ENCODE assay signal across 16 cellular contexts in genomic region chr12:121669525-121669908, GRCh38. TPM values are rescaled to one million over a fixed set of nuclear protein-coding genes. Genes with fewer than 3 reads are reported as not detected.
DNase-seq lines count a peak whose midpoint lies in the region; ATAC-seq and TF ChIP-seq lines count a peak whose summit lies in the region.
"Had no signal": no experiment of that assay in that cellular context is flagged by ENCODE, and none has a peak within 500 bp of the region (broad histone marks: within the 10 kb centered on the region; RNA-seq: fewer than 3 reads in every experiment).

Gene MORN3 (minus strand): TSS chr12:121669654. CDS start chr12:121669483, 171 bp downstream.

- H3K9me3 ChIP-seq in PC-3 (ENCODE audit: low read length) = no peaks in the 10 kb centered on the region
- H3K9me3 ChIP-seq in suprapubic skin = no peaks in the 10 kb centered on the region
- H3K9me3 ChIP-seq: spleen had no signal

- H3K27me3 ChIP-seq in PC-3 (ENCODE audit: low read length) = no peaks in the 10 kb centered on the region
- no peaks in the 10 kb centered on the region for H3K27me3 ChIP-seq in suprapubic skin
- H3K27me3 ChIP-seq: spleen had no signal

- no peaks in the 10 kb centered on the region for H4K20me1 ChIP-seq in PC-3 (ENCODE audit: low read length)

- TF ChIP-seq EP300 in suprapubic skin (IDR thresholded peaks at IDR 0.05) = no peak

- CTCF ChIA-PET in PC-3 (lab: Charles Lee) = interaction anchor here (0.6 to 1.8 kb wide), 2 partner anchors 117 to 1196 kb away, joined by 3 to 49 read pairs; no protein-coding TSS in a partner anchor

- no peaks in the 10 kb centered on the region for H3K9me3 Mint-ChIP-seq in activated naive CD4-positive, alpha-beta T cell treated with anti-CD3 and anti-CD28 coated beads, Interleukin-2, amount 50 U/mL, for 24 hours
- no peaks in the 10 kb centered on the region for H3K9me3 Mint-ChIP-seq in effector memory CD8-positive, alpha-beta T cell

- H3K4me2 ChIP-seq in PC-3 (ENCODE audit: low read length) = no peak within 1 kb of the TSS

- peaks cover 10% of the 10 kb centered on the region for H3K4me1 ChIP-seq in PC-3 (ENCODE audit: insufficient read depth, low read length)
- H3K4me1 ChIP-seq in suprapubic skin = peaks cover 35% of the 10 kb centered on the region

- no peaks in the 10 kb centered on the region for H3K27me3 Mint-ChIP-seq in activated naive CD4-positive, alpha-beta T cell treated with anti-CD3 and anti-CD28 coated beads, Interleukin-2, amount 50 U/mL, for 24 hours
- no peaks in the 10 kb centered on the region for H3K27me3 Mint-ChIP-seq in effector memory CD8-positive, alpha-beta T cell

- intact Hi-C loops in PC-3 (cut with micrococcal nuclease) = no loop called here

- no peak within 1 kb of the TSS for H3K9ac ChIP-seq in PC-3 (ENCODE audit: low read length)

- H3F3A ChIP-seq in PC-3 (ENCODE audit: low read length, unreplicated experiment) = no peaks in the 10 kb centered on the region

- peak within 1 kb of the TSS; percentile 88 for H3K27ac Mint-ChIP-seq in activated naive CD4-positive, alpha-beta T cell treated with anti-CD3 and anti-CD28 coated beads, Interleukin-2, amount 50 U/mL, for 24 hours
- H3K27ac Mint-ChIP-seq in effector memory CD8-positive, alpha-beta T cell = peak within 1 kb of the TSS; percentile 79 to 100

- WGBS in suprapubic skin = 78% methylated on average over 5 of the region's 5 CpGs

- no peak for TF ChIP-seq POLR2A in suprapubic skin (IDR thresholded peaks at IDR 0.05)

- H3K36me3 ChIP-seq in PC-3 (ENCODE audit: low read depth, low read length) (no peaks in the 10 kb centered on the region), suprapubic skin (no peaks in the 10 kb centered on the region)

- H2AFZ ChIP-seq in PC-3 (ENCODE audit: low read length) = no peak within 1 kb of the TSS

- peaks cover 58% of the 10 kb centered on the region for H3K4me1 Mint-ChIP-seq in activated naive CD4-positive, alpha-beta T cell treated with anti-CD3 and anti-CD28 coated beads, Interleukin-2, amount 50 U/mL, for 24 hours
- peaks cover 43 to 54% of the 10 kb centered on the region in 2 donors for H3K4me1 Mint-ChIP-seq in effector memory CD8-positive, alpha-beta T cell (ENCODE audit: low read depth in 2 of 2)

- no peaks in the 10 kb centered on the region for H3K36me3 Mint-ChIP-seq in activated naive CD4-positive, alpha-beta T cell treated with anti-CD3 and anti-CD28 coated beads, Interleukin-2, amount 50 U/mL, for 24 hours
- peaks cover 54% of the 10 kb centered on the region for H3K36me3 Mint-ChIP-seq in effector memory CD8-positive, alpha-beta T cell (ENCODE audit: insufficient read depth)

- no peaks in the 10 kb centered on the region for H3K79me2 ChIP-seq in PC-3 (ENCODE audit: low read length)

- H3K4me3 Mint-ChIP-seq in activated naive CD4-positive, alpha-beta T cell treated with anti-CD3 and anti-CD28 coated beads, Interleukin-2, amount 50 U/mL, for 24 hours = no peak within 1 kb of the TSS
- H3K4me3 Mint-ChIP-seq in effector memory CD8-positive, alpha-beta T cell = peak within 1 kb of the TSS in 1 of 2 donors; percentile 96

- no TSS peak for BruUV-seq in PC-3 (replicated peaks; lab: Mats Ljungman, UMichigan)

- no peak for TF ChIP-seq CTCF in PC-3 (conservative IDR thresholded peaks at IDR 0.05; ENCODE audit: low read depth, low read length)
- no peak for TF ChIP-seq CTCF in suprapubic skin (IDR thresholded peaks at IDR 0.05)

- H3K9me2 ChIP-seq in PC-3 (replicated peaks; ENCODE audit: low read length) = no peaks in the 10 kb centered on the region

- no peak within 1 kb of the TSS for H3K27ac ChIP-seq in PC-3 (ENCODE audit: low read length)
- H3K27ac ChIP-seq in suprapubic skin = peak within 1 kb of the TSS; percentile 59
- H3K27ac ChIP-seq: spleen had no signal

- H3K4me3 ChIP-seq in PC-3 (ENCODE audit: low read length) (no peak within 1 kb of the TSS), suprapubic skin (no peak within 1 kb of the TSS)
- H3K4me3 ChIP-seq: spleen had no signal

- POLR2A ChIA-PET in PC-3 (lab: Charles Lee; ENCODE audit: unreplicated experiment) = no interaction called here

- ATAC-seq in PC-3 (no peak), HG02870 (IDR thresholded peaks at IDR 0.05; ENCODE audit: unreplicated experiment) (no peak), GM21619 (IDR thresholded peaks at IDR 0.05; ENCODE audit: unreplicated experiment) (no peak)
- ATAC-seq in effector memory CD8-positive, alpha-beta T cell (replicated peaks) = no peak
- ATAC-seq: left colon, Right ventricle myocardium inferior had no signal

- DNase-seq in activated naive CD4-positive, alpha-beta T cell (lab: John Stamatoyannopoulos, UW) = no peak
- DNase-seq in PC-3 (peak; percentile 29), suprapubic skin (ENCODE audit: low spot score in 2 of 2) (no peak), T-helper 9 cell (no peak)
- DNase-seq in effector memory CD8-positive, alpha-beta T cell = no peak
- DNase-seq: activated CD4-positive, alpha-beta T cell treated with anti-CD3 and anti-CD28 coated beads, Interleukin-2, amount 50 U/mL, for 1 hour; effector memory CD4-positive, alpha-beta T cell; left colon; NCI-H1417 treated with DMSO at 0.1 percent for 48 hours; posterior cingulate gyrus; spleen; T1000 had no signal

RNA-seq across cellular contexts. Expression of gene MORN3, which starts in this region (rescaled TPM):
- 1.6 and 1.7 TPM in 2 replicates for total RNA-seq in PC-3 (2014; rRNA removed)
- 1 to 10 TPM; 1.5 to 4.5 (median 2.6) TPM for total RNA-seq in suprapubic skin
- total RNA-seq: left colon had no signal
